26 cellular contexts compared by ENCODE assay signal in genomic region chr1:212091438-212092121, GRCh38.
"Had no signal": no experiment of that assay in that cellular context is flagged by ENCODE, and none has a peak within 500 bp of the region (broad histone marks: within the 10 kb centered on the region; RNA-seq: fewer than 3 reads in every experiment).

No MANE protein-coding gene starts in this region.

- H3K27me3 ChIP-seq: ovary, right lobe of liver, sigmoid colon, stomach, thyroid gland, tibial nerve, upper lobe of left lung, vagina had no signal

- H3K27ac ChIP-seq: ovary, parathyroid adenoma, psoas muscle, right lobe of liver, sigmoid colon, stomach, thoracic aorta, thyroid gland, tibial nerve, upper lobe of left lung, vagina had no signal

- H2AFZ ChIP-seq: parathyroid adenoma had no signal

- H3K36me3 ChIP-seq: ovary, right lobe of liver, sigmoid colon, stomach, thoracic aorta, thyroid gland, tibial nerve, upper lobe of left lung, vagina had no signal

- H3K4me1 ChIP-seq: psoas muscle, right lobe of liver had no signal

- ATAC-seq: natural killer cell treated with Interleukin-12 subunit alpha and Interleukin-12 subunit beta and Interleukin-15 and Interleukin-18, amount 100 ng/mL, for 72 hours; psoas muscle; right cardiac atrium; right lobe of liver; stimulated activated effector memory CD8-positive, alpha-beta T cell treated with anti-CD3 and anti-CD28 coated beads, Interleukin-12 subunit alpha, Interleukin-12 subunit beta, amount 100 ng/mL, for 72 hours; stimulated activated naive B cell treated with anti-CD40 and anti-IgM and Interleukin-4, amounts not matched to agents 10 μg/mL and 1 μg/mL and 100 μg/mL, for 72 hours had no signal

- FAIRE-seq: small intestine, urothelium cell line had no signal

- DNase-seq: nephron progenitor cell; occipital lobe; ovary; posterior cingulate gyrus; psoas muscle; right cardiac atrium; right lobe of liver; sigmoid colon; small intestine; stimulated activated CD4-positive, alpha-beta T cell treated with anti-CD3 and anti-CD28 coated beads, Interleukin-15, amount 100 ng/mL, for 24 hours; stimulated activated CD4-positive, alpha-beta T cell treated with anti-CD3 and anti-CD28 coated beads, Interleukin-2, amount 100 ng/mL, for 24 hours; stimulated activated CD4-positive, alpha-beta T cell treated with anti-CD3 and anti-CD28 coated beads, Interleukin-2, amount 100 ng/mL, for 48 hours; stimulated activated CD4-positive, alpha-beta T cell treated with anti-CD3 and anti-CD28 coated beads, Interleukin-4, amount 100 ng/mL, for 24 hours; stimulated activated naive B cell treated with anti-CD40 and anti-IgM and Interleukin-4, amounts not matched to agents 10 μg/mL and 1 μg/mL and 100 μg/mL, for 72 hours; stimulated activated naive CD4-positive, alpha-beta T cell treated with Interleukin-2 at 50 U/mL for 16 hours; stomach; thyroid gland; trophoblast cell; upper lobe of left lung had no signal

- H3K9me3 ChIP-seq: ovary, psoas muscle, right lobe of liver, sigmoid colon, stomach, thoracic aorta, thyroid gland, upper lobe of left lung, vagina had no signal

- H3K9ac ChIP-seq: parathyroid adenoma had no signal

- H3K79me2 ChIP-seq: parathyroid adenoma had no signal

- H3K4me3 ChIP-seq: ovary, psoas muscle, right lobe of liver, sigmoid colon, stomach, thoracic aorta, thyroid gland, tibial nerve, upper lobe of left lung, vagina had no signal
